In genomic region chr22:24302591-24302990, GRCh38 we compare ENCODE assay signal across 9 cellular contexts. TPM values are rescaled to one million over a fixed set of nuclear protein-coding genes. Genes with fewer than 3 reads are reported as not detected.
A peak's percentile ranks its signal among the peaks of the same experiment; 100 is the strongest.
DNase-seq lines count a peak whose midpoint lies in the region; ATAC-seq and TF ChIP-seq lines count a peak whose summit lies in the region.
"Had no signal": no experiment of that assay in that cellular context is flagged by ENCODE, and none has a peak within 500 bp of the region (broad histone marks: within the 10 kb centered on the region; RNA-seq: fewer than 3 reads in every experiment).

No MANE protein-coding gene starts in this region.

- H3K4me1 ChIP-seq in cardiac muscle cell (ENCODE audit: low read depth) (peaks cover 1% of the 10 kb centered on the region), upper lobe of right lung (peaks cover 54% of the 10 kb centered on the region)

- peaks cover 51% of the 10 kb centered on the region for H3K36me3 Mint-ChIP-seq in activated B cell treated with CpG ODN at 0.5 μM for 24 hours (ENCODE audit: low read depth)
- peaks cover 25% of the 10 kb centered on the region for H3K36me3 Mint-ChIP-seq in mesothelial cell of epicardium
- H3K36me3 Mint-ChIP-seq in stimulated activated memory B cell treated with anti-CD40 and anti-IgM and Interleukin-4, amounts not matched to agents 10 μg/mL and 1 μg/mL and 100 μg/mL, for 72 hours, result peaks cover 52% of the 10 kb centered on the region

- intact Hi-C loops in cardiac septum (cut with DNase I) (no loop called here), activated B cell treated with CpG ODN at 0.5 μM for 24 hours (cut with micrococcal nuclease) (no loop called here), upper lobe of right lung (cut with DNase I) (no loop called here)

- POLR2A ChIA-PET in activated B cell treated with CpG ODN at 0.5 μM for 24 hours (lab: Charles Lee), result no interaction called here

- DNase-seq in cardiac muscle cell (ENCODE audit: low read depth in 1 of 2, low spot score in 1 of 2), result no peak
- DNase-seq in cardiac septum (ENCODE audit: low spot score), result no peak
- no peak for DNase-seq in activated B cell treated with CpG ODN at 0.5 μM for 24 hours
- DNase-seq in mesothelial cell of epicardium (ENCODE audit: low spot score in 2 of 2, unreplicated experiment in 2 of 2), result no peak
- no peak for DNase-seq in upper lobe of right lung
- DNase-seq in activated gamma-delta T cell treated with Interleukin-2 at 50 U/mL for 16 hours, result no peak
- DNase-seq in EL, result no peak

- ATAC-seq in activated B cell treated with CpG ODN at 0.5 μM for 24 hours (ENCODE audit: low read depth) (no peak), upper lobe of right lung (no peak)
- ATAC-seq in stimulated activated memory B cell treated with anti-CD40 and anti-IgM and Interleukin-4, amounts not matched to agents 10 μg/mL and 1 μg/mL and 100 μg/mL, for 72 hours, result no peak

- peak overlapping the region; percentile 60 for H3K27ac Mint-ChIP-seq in activated B cell treated with CpG ODN at 0.5 μM for 24 hours
- H3K27ac Mint-ChIP-seq in mesothelial cell of epicardium, result peak overlapping the region; percentile 88
- H3K27ac Mint-ChIP-seq in stimulated activated memory B cell treated with anti-CD40 and anti-IgM and Interleukin-4, amounts not matched to agents 10 μg/mL and 1 μg/mL and 100 μg/mL, for 72 hours, result no peak overlapping the region
- H3K27ac Mint-ChIP-seq: T-helper 1 cell treated with Interleukin-12 subunit alpha and Interleukin-12 subunit beta and Interleukin-4 antibody, amounts not matched to agents 30 μg/mL and 1 μg/mL, for 36 hours had no signal

- H3K27ac ChIP-seq in cardiac muscle cell (peak overlapping the region; percentile 38), upper lobe of right lung (peak overlapping the region; percentile 56)

- H3K4me1 Mint-ChIP-seq in activated B cell treated with CpG ODN at 0.5 μM for 24 hours, result peaks cover 62% of the 10 kb centered on the region
- H3K4me1 Mint-ChIP-seq in mesothelial cell of epicardium, result peaks cover 35% of the 10 kb centered on the region
- H3K4me1 Mint-ChIP-seq in stimulated activated memory B cell treated with anti-CD40 and anti-IgM and Interleukin-4, amounts not matched to agents 10 μg/mL and 1 μg/mL and 100 μg/mL, for 72 hours, result peaks cover 59% of the 10 kb centered on the region

- no peak overlapping the region for H3K4me3 ChIP-seq in cardiac muscle cell
- H3K4me3 ChIP-seq in upper lobe of right lung, result no peak overlapping the region

- H3K27me3 ChIP-seq in cardiac muscle cell (no peaks in the 10 kb centered on the region), upper lobe of right lung (no peaks in the 10 kb centered on the region)

- H3K9me3 ChIP-seq in cardiac muscle cell (ENCODE audit: low read depth) (no peaks in the 10 kb centered on the region), upper lobe of right lung (no peaks in the 10 kb centered on the region)

- H3K4me3 Mint-ChIP-seq in activated B cell treated with CpG ODN at 0.5 μM for 24 hours (peak overlapping the region; percentile 19), mesothelial cell of epicardium (no peak overlapping the region)
- H3K4me3 Mint-ChIP-seq in stimulated activated memory B cell treated with anti-CD40 and anti-IgM and Interleukin-4, amounts not matched to agents 10 μg/mL and 1 μg/mL and 100 μg/mL, for 72 hours, result no peak overlapping the region
- H3K4me3 Mint-ChIP-seq: T-helper 1 cell treated with Interleukin-12 subunit alpha and Interleukin-12 subunit beta and Interleukin-4 antibody, amounts not matched to agents 30 μg/mL and 1 μg/mL, for 36 hours had no signal

- no peak for TF ChIP-seq CTCF in cardiac muscle cell (IDR thresholded peaks at IDR 0.05; ENCODE audit: low read depth, low read length)
- no peak for TF ChIP-seq CTCF in activated B cell treated with CpG ODN at 0.5 μM for 24 hours (IDR thresholded peaks at IDR 0.05)
- TF ChIP-seq CTCF in mesothelial cell of epicardium (IDR thresholded peaks at IDR 0.05; ENCODE audit: unreplicated experiment), result no peak
- TF ChIP-seq CTCF in upper lobe of right lung (IDR thresholded peaks at IDR 0.05), result no peak

- H3K9me3 Mint-ChIP-seq in activated B cell treated with CpG ODN at 0.5 μM for 24 hours (no peaks in the 10 kb centered on the region), mesothelial cell of epicardium (peaks cover 10% of the 10 kb centered on the region)
- no peaks in the 10 kb centered on the region for H3K9me3 Mint-ChIP-seq in stimulated activated memory B cell treated with anti-CD40 and anti-IgM and Interleukin-4, amounts not matched to agents 10 μg/mL and 1 μg/mL and 100 μg/mL, for 72 hours
- H3K9me3 Mint-ChIP-seq: T-helper 1 cell treated with Interleukin-12 subunit alpha and Interleukin-12 subunit beta and Interleukin-4 antibody, amounts not matched to agents 30 μg/mL and 1 μg/mL, for 36 hours had no signal

- CTCF ChIA-PET in activated B cell treated with CpG ODN at 0.5 μM for 24 hours (lab: Charles Lee), result no interaction called here

- no peaks in the 10 kb centered on the region for H3K27me3 Mint-ChIP-seq in activated B cell treated with CpG ODN at 0.5 μM for 24 hours
- H3K27me3 Mint-ChIP-seq in mesothelial cell of epicardium (ENCODE audit: low read depth), result no peaks in the 10 kb centered on the region
- H3K27me3 Mint-ChIP-seq in stimulated activated memory B cell treated with anti-CD40 and anti-IgM and Interleukin-4, amounts not matched to agents 10 μg/mL and 1 μg/mL and 100 μg/mL, for 72 hours, result no peaks in the 10 kb centered on the region

- H3K36me3 ChIP-seq in cardiac muscle cell (peaks cover 10% of the 10 kb centered on the region), upper lobe of right lung (peaks cover 5% of the 10 kb centered on the region)

RNA-seq across cellular contexts. Expression of gene SPECC1L, which starts 32.0 kb away (rescaled TPM):
- total RNA-seq in cardiac muscle cell, result 36.9 and 43.2 TPM in 2 replicates
- polyA plus RNA-seq in cardiac muscle cell, result 19.7 and 26.9 TPM in 2 replicates
- 52.8 TPM for total RNA-seq in cardiac septum
- 59.0 and 64.5 TPM in 2 replicates for total RNA-seq in activated B cell treated with CpG ODN at 0.5 μM for 24 hours
- 80.8 to 88.0 TPM (median 82.9 TPM) in 3 replicates for total RNA-seq in mesothelial cell of epicardium
- total RNA-seq in upper lobe of right lung, result 87.1 TPM

RNA-seq across cellular contexts. Expression of gene GGT5, which starts 57.7 kb away (rescaled TPM):
- 0.21 and 0.35 TPM in 2 replicates for total RNA-seq in cardiac muscle cell
- 2.3 and 3.6 TPM in 2 replicates for polyA plus RNA-seq in cardiac muscle cell
- 12.2 TPM for total RNA-seq in cardiac septum
- total RNA-seq in activated B cell treated with CpG ODN at 0.5 μM for 24 hours, result not detected in 2 replicates
- total RNA-seq in mesothelial cell of epicardium, result 2.9 to 4.1 TPM (median 3.6 TPM) in 3 replicates
- 66.5 TPM for total RNA-seq in upper lobe of right lung
